30 cellular contexts compared by ENCODE assay signal in the genomic region with DNA sequence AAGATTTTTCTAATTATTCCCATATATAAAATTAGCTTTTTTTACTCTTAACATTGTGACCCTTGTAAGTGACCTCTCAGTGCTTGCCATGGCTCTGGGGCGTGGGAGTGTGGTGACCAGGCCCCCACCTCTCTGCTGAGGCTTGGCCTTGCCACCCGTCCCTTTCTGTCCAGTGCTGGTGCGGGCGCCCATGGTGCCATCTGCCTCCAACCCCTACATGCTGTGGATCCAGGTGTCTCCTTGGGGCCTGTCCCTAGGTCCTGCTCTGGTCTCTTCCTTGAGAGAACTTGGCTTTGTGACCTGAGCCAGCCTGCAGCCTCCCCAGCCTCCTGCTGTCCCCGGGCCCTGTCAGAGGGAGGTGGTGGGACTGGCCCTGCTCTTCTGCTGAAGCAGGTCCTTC. TPM values are rescaled to one million over a fixed set of nuclear protein-coding genes. Genes with fewer than 3 reads are reported as not detected.
DNase-seq lines count a peak whose midpoint lies in the region; ATAC-seq and TF ChIP-seq lines count a peak whose summit lies in the region.
"Had no signal": no experiment of that assay in that cellular context is flagged by ENCODE, and none has a peak within 500 bp of the region (broad histone marks: within the 10 kb centered on the region; RNA-seq: fewer than 3 reads in every experiment).

No MANE protein-coding gene starts in this region.

- no peak overlapping the region for H3K9ac ChIP-seq in endodermal cell (ENCODE audit: extremely low read depth, low read length, poor library complexity, severe bottlenecking)

- H3K27me3 Mint-ChIP-seq in GM23338 (ENCODE audit: insufficient read depth, low read depth, poor library complexity) (peaks cover 7% of the 10 kb centered on the region), endodermal cell (ENCODE audit: insufficient read depth) (no peaks in the 10 kb centered on the region)
- H3K27me3 Mint-ChIP-seq: CD4-positive, alpha-beta memory T cell had no signal

- 0 out of 2 replicates have a peak, but pooled peaks cover 3% of the 10 kb centered on the region for H3F3A ChIP-seq in GM23338 (replicated peaks; ENCODE audit: low read depth)

- no peaks in the 10 kb centered on the region for H3K36me3 ChIP-seq in GM23338 (ENCODE audit: insufficient read depth)
- peaks cover 56% of the 10 kb centered on the region for H3K36me3 ChIP-seq in endodermal cell (ENCODE audit: control insufficient read depth, insufficient read depth, low read length)
- no peaks in the 10 kb centered on the region for H3K36me3 ChIP-seq in neutrophil

- H3K4me3 Mint-ChIP-seq in GM23338 = no peak overlapping the region
- no peak overlapping the region for H3K4me3 Mint-ChIP-seq in endodermal cell
- H3K4me3 Mint-ChIP-seq: CD4-positive, alpha-beta memory T cell had no signal

- POLR2A ChIA-PET in RWPE1 (lab: Yijun Ruan, JAX; ENCODE audit: low non-redundant PET) = no interaction called here

- CTCF ChIA-PET in RWPE1 (lab: Yijun Ruan, JAX) = no interaction called here

- no peaks in the 10 kb centered on the region for H3K9me2 ChIP-seq in GM23338 (ENCODE audit: insufficient read depth)

- DNase-seq in GM23338 (ENCODE audit: low spot score) (no peak), RWPE1 (ENCODE audit: low spot score) (no peak), endodermal cell (no peak), substantia nigra (lab: John Stamatoyannopoulos, UW) (no peak), T1000 (lab: John Stamatoyannopoulos, UW) (no peak)
- DNase-seq in activated T-cell treated with anti-CD3 and anti-CD28 coated beads, Interleukin-2, amount 50 U/mL, for 1 hour = no peak
- DNase-seq: AML-193; CD4-positive, alpha-beta memory T cell; COR-L47; DMS53; GOT3; HCEC 1CT; KBM-7; MV-4-11; NCI-H1105; NCI-H1436 treated with DMSO at 0.1 percent for 48 hours; NCI-H1930; NCI-H2107; NCI-H446 treated with DMSO at 0.1 percent for 48 hours; NCI-H526; RPMI8226; SHP77 had no signal

- H3K9me3 ChIP-seq in endodermal cell (ENCODE audit: control insufficient read depth, low read length) (no peaks in the 10 kb centered on the region), neutrophil (no peaks in the 10 kb centered on the region)
- H3K9me3 ChIP-seq: A549; BLaER1 treated with 17β-estradiol and CSF1 and Interleukin-3, amounts not matched to agents 10 nM and 100 nM had no signal

- ATAC-seq in GM23338 = no peak
- ATAC-seq: A549 had no signal

- H3K27me3 ChIP-seq in GM23338 (ENCODE audit: insufficient read depth) (no peaks in the 10 kb centered on the region), endodermal cell (ENCODE audit: control insufficient read depth, insufficient read depth, low read length, poor library complexity, severe bottlenecking) (no peaks in the 10 kb centered on the region), neutrophil (no peaks in the 10 kb centered on the region)
- H3K27me3 ChIP-seq: BLaER1 treated with 17β-estradiol and CSF1 and Interleukin-3, amounts not matched to agents 10 nM and 100 nM had no signal

- H3K36me3 Mint-ChIP-seq in GM23338 (ENCODE audit: low read depth) (peaks cover 37% of the 10 kb centered on the region), endodermal cell (ENCODE audit: low read depth) (peaks cover 49% of the 10 kb centered on the region)

- 92 to 98% methylated on average over 5 of the region's 5 CpGs for WGBS in endodermal cell (ENCODE audit: insufficient coverage in 1 of 2, insufficient read length in 1 of 2), 2 experiments

- peaks cover 10% of the 10 kb centered on the region for H4K20me1 ChIP-seq in GM23338 (replicated peaks; ENCODE audit: insufficient read depth)

- no peak overlapping the region for H3K4me2 ChIP-seq in GM23338
- H3K4me2 ChIP-seq: A549; BLaER1 treated with 17β-estradiol and CSF1 and Interleukin-3, amounts not matched to agents 10 nM and 100 nM had no signal

- H3K27ac ChIP-seq in GM23338 (ENCODE audit: low read depth) (0 out of 2 replicates have a peak overlapping the region, but pooled peaks have one; percentile 6), RWPE1 (peak overlapping the region; percentile 17; the same call in 1 of the 2 replicates), endodermal cell (ENCODE audit: low read depth, low read length) (no peak overlapping the region), neutrophil (peak overlapping the region; percentile 97), substantia nigra (ENCODE audit: low read depth, low read length, poor library complexity, severe bottlenecking) (no peak overlapping the region)
- H3K27ac ChIP-seq: A549 had no signal

- peaks cover 9% of the 10 kb centered on the region; the same call in 1 of the 2 replicates for H3K4me1 ChIP-seq in GM23338 (ENCODE audit: insufficient read depth)
- H3K4me1 ChIP-seq in endodermal cell (ENCODE audit: control insufficient read depth, insufficient read depth, low read length) = peaks cover 10% of the 10 kb centered on the region
- peaks cover 72 to 80% of the 10 kb centered on the region in 2 experiments for H3K4me1 ChIP-seq in neutrophil (ENCODE audit: control insufficient read depth in 1 of 2, insufficient read depth in 1 of 2, low read depth in 1 of 2, low read length in 1 of 2)
- H3K4me1 ChIP-seq: A549 had no signal

- peaks cover 77% of the 10 kb centered on the region for H3K79me2 ChIP-seq in GM23338 (replicated peaks; ENCODE audit: insufficient read depth)

- no peak overlapping the region for H2AFZ ChIP-seq in GM23338

- no peak overlapping the region for H3K4me3 ChIP-seq in GM23338
- no peak overlapping the region for H3K4me3 ChIP-seq in endodermal cell (ENCODE audit: low read length)
- no peak overlapping the region for H3K4me3 ChIP-seq in neutrophil (ENCODE audit: low read depth in 1 of 2, low read length in 1 of 2)
- H3K4me3 ChIP-seq: A549; BLaER1 treated with 17β-estradiol and CSF1 and Interleukin-3, amounts not matched to agents 10 nM and 100 nM had no signal

- H3K9me3 Mint-ChIP-seq in GM23338 (no peaks in the 10 kb centered on the region), endodermal cell (no peaks in the 10 kb centered on the region)
- H3K9me3 Mint-ChIP-seq: CD4-positive, alpha-beta memory T cell had no signal

- no peak for TF ChIP-seq CTCF in GM23338 (conservative IDR thresholded peaks at IDR 0.05; ENCODE audit: low read depth in 2 of 2)
- no peak for TF ChIP-seq CTCF in RWPE1 (conservative IDR thresholded peaks at IDR 0.05; ENCODE audit: low read depth)
- no peak for TF ChIP-seq CTCF in endodermal cell (conservative IDR thresholded peaks at IDR 0.05)
- no peak for TF ChIP-seq CTCF in neutrophil (IDR thresholded peaks at IDR 0.05)

- H3K4me1 Mint-ChIP-seq in GM23338 (peaks cover 14% of the 10 kb centered on the region), endodermal cell (peaks cover 9% of the 10 kb centered on the region)

- H3K27ac Mint-ChIP-seq in GM23338 (no peak overlapping the region), endodermal cell (peak overlapping the region; percentile 60)

RNA-seq across cellular contexts. Expression of gene TFDP1, which starts 27.4 kb away (rescaled TPM):
- total RNA-seq in GM23338 (2014; rRNA removed; shearing (Covaris generic)) = 80.0 and 92.0 TPM in 2 replicates
- polyA plus RNA-seq in GM23338 (2016; fragmentation: Nextera tagmentation; extraction: Ambion mirVana) = 40.2 and 42.9 TPM in 2 replicates
- total RNA-seq in endodermal cell = 10 to 100 TPM; 74.8 to 76.1 TPM
- 84.3 TPM for polyA plus RNA-seq in endodermal cell (2013, experiment 1 of 2)
- polyA plus RNA-seq in endodermal cell (2013, experiment 2 of 2) = 82.9 TPM

RNA-seq across cellular contexts. Expression of gene ATP4B, which starts 46.0 kb away (rescaled TPM):
- total RNA-seq in GM23338 (2014; rRNA removed; shearing (Covaris generic)) = not detected in 2 replicates
- not detected in 2 replicates for polyA plus RNA-seq in GM23338 (2016; fragmentation: Nextera tagmentation; extraction: Ambion mirVana)
- not detected for total RNA-seq in endodermal cell
- not detected for polyA plus RNA-seq in endodermal cell (2013, experiment 1 of 2)
- polyA plus RNA-seq in endodermal cell (2013, experiment 2 of 2) = not detected
- total RNA-seq: CD4-positive, alpha-beta memory T cell; Daoy; G401; LHCN-M2; MCF 10A; SK-MEL-5 had no signal
- polyA plus RNA-seq: A549 had no signal

RNA-seq across cellular contexts. Expression of gene GRK1, which starts 55.0 kb away (rescaled TPM):
- 0.27 TPM in 1 of 2 replicates, not detected in the other for total RNA-seq in GM23338 (2014; rRNA removed; shearing (Covaris generic))
- polyA plus RNA-seq in GM23338 (2016; fragmentation: Nextera tagmentation; extraction: Ambion mirVana) = not detected in 2 replicates
- total RNA-seq in endodermal cell = 1 to 10 TPM; 1.7 to 2.5 TPM
- polyA plus RNA-seq in endodermal cell (2013, experiment 1 of 2) = 0.25 TPM
- polyA plus RNA-seq in endodermal cell (2013, experiment 2 of 2) = 0.17 TPM
- total RNA-seq: CD4-positive, alpha-beta memory T cell; Daoy; LHCN-M2; MCF 10A; SK-MEL-5 had no signal
- polyA plus RNA-seq: A549; CD4-positive, alpha-beta memory T cell had no signal

Comparison
In these comparisons a context has a peak if more than half of its experiments do, and no peak if none do; other contexts are left out.
1. H3K27ac ChIP-seq: peak in GM23338 (single experiment), RWPE1 (single experiment) and neutrophil (single experiment); none in endodermal cell (single experiment) and substantia nigra (single experiment).